1 cellular context compared by ENCODE assay signal in the genomic region with DNA sequence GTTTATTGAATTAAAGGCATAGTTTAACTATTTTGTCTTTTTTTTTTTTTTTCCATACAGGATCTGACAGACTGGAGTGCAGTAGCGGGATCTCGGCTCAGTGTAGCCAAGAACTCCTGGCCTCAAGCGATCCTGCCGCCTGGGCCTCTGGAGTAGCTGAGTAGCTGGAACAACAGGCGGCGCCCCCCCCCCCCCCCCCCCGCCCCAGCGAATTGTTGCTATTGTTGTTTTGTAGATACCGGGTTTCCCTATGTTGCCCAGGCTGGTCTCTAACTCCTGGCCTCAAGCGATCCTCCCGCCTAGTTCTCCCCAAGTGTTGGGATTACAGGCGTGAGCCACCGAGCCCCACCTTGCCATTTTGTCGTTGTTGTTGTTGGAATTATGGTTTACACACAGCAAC.
TF ChIP-seq lines count a peak whose summit lies in the region.

No MANE protein-coding gene starts in this region.

TF ChIP-seq in H1, 55 proteins besides CTCF, POLR2A, EP300 and RAD21 (continued from another document):
- no peak for TF ChIP-seq ZNF274 (IDR thresholded peaks at IDR 0.05; ENCODE audit: borderline replicate concordance, extremely low read depth, low read length)
- no peak for TF ChIP-seq EZH2 (IDR thresholded peaks at IDR 0.05; ENCODE audit: low read depth, low read length, severe bottlenecking)
- TF ChIP-seq, protein P1, sequence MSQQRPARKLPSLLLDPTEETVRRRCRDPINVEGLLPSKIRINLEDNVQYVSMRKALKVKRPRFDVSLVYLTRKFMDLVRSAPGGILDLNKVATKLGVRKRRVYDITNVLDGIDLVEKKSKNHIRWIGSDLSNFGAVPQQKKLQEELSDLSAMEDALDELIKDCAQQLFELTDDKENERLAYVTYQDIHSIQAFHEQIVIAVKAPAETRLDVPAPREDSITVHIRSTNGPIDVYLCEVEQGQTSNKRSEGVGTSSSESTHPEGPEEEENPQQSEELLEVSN (IDR thresholded peaks at IDR 0.05) = no peak
- no peak for TF ChIP-seq GABPA (IDR thresholded peaks at IDR 0.05; ENCODE audit: borderline replicate concordance, insufficient read depth, low read length)
- TF ChIP-seq SP1 (IDR thresholded peaks at IDR 0.05; ENCODE audit: low read depth, low read length) = no peak
- no peak for TF ChIP-seq SUZ12 (IDR thresholded peaks at IDR 0.05; ENCODE audit: low read length)
- TF ChIP-seq PHF8 (conservative IDR thresholded peaks at IDR 0.05; ENCODE audit: low read depth, low read length) = no peak
- TF ChIP-seq, protein P2, sequence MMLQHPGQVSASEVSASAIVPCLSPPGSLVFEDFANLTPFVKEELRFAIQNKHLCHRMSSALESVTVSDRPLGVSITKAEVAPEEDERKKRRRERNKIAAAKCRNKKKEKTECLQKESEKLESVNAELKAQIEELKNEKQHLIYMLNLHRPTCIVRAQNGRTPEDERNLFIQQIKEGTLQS (IDR thresholded peaks at IDR 0.05; ENCODE audit: insufficient read depth, low read depth, low read length) = no peak
- no peak for TF ChIP-seq BRCA1 (IDR thresholded peaks at IDR 0.05; ENCODE audit: low read depth, low read length)
- no peak for TF ChIP-seq SP2 (IDR thresholded peaks at IDR 0.05; ENCODE audit: low read length)
- no peak for TF ChIP-seq TBP (IDR thresholded peaks at IDR 0.05; ENCODE audit: low read depth, low read length)
- TF ChIP-seq, protein P3, sequence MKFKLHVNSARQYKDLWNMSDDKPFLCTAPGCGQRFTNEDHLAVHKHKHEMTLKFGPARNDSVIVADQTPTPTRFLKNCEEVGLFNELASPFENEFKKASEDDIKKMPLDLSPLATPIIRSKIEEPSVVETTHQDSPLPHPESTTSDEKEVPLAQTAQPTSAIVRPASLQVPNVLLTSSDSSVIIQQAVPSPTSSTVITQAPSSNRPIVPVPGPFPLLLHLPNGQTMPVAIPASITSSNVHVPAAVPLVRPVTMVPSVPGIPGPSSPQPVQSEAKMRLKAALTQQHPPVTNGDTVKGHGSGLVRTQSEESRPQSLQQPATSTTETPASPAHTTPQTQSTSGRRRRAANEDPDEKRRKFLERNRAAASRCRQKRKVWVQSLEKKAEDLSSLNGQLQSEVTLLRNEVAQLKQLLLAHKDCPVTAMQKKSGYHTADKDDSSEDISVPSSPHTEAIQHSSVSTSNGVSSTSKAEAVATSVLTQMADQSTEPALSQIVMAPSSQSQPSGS (IDR thresholded peaks at IDR 0.05; ENCODE audit: low read length) = no peak
- TF ChIP-seq SIN3A (conservative IDR thresholded peaks at IDR 0.05 in 1 of 2, IDR thresholded peaks at IDR 0.05 in 1 of 2; ENCODE audit: low read depth in 1 of 2, low read length in 2 of 2) = no peak
